1 cellular context compared by ENCODE assay signal in the genomic region with DNA sequence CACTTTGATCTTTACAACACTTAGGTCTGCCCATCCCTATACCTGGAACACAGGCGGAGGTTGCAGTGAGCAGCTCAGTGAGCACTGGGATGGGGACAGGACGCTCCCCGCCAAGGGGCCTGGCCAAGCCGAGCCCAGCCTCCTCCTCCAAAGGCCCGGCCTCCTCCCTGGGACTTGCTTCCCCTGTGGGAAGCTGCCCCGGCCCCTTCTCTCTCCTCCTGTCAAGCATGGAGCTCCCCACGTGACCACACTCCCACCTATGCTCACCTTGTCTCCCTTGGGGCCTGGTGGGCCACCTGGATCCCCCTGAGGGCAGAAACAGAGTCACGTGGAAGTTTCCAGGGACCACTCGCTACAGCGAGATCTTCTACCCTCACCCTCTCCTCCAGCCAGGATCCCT.
TF ChIP-seq lines count a peak whose summit lies in the region.

No MANE protein-coding gene starts in this region.

TF ChIP-seq in IMR-90, 13 proteins besides CTCF, POLR2A, EP300 and RAD21:
- TF ChIP-seq, protein P1, sequence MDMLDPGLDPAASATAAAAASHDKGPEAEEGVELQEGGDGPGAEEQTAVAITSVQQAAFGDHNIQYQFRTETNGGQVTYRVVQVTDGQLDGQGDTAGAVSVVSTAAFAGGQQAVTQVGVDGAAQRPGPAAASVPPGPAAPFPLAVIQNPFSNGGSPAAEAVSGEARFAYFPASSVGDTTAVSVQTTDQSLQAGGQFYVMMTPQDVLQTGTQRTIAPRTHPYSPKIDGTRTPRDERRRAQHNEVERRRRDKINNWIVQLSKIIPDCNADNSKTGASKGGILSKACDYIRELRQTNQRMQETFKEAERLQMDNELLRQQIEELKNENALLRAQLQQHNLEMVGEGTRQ (IDR thresholded peaks at IDR 0.05; ENCODE audit: low read depth, low read length), result no peak
- TF ChIP-seq, protein P2, sequence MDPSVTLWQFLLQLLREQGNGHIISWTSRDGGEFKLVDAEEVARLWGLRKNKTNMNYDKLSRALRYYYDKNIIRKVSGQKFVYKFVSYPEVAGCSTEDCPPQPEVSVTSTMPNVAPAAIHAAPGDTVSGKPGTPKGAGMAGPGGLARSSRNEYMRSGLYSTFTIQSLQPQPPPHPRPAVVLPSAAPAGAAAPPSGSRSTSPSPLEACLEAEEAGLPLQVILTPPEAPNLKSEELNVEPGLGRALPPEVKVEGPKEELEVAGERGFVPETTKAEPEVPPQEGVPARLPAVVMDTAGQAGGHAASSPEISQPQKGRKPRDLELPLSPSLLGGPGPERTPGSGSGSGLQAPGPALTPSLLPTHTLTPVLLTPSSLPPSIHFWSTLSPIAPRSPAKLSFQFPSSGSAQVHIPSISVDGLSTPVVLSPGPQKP (IDR thresholded peaks at IDR 0.05; ENCODE audit: borderline replicate concordance, low read depth, low read length), result no peak
- no peak for TF ChIP-seq SMC3 (IDR thresholded peaks at IDR 0.05; ENCODE audit: low read depth, low read length)
- no peak for TF ChIP-seq NFE2L2 (IDR thresholded peaks at IDR 0.05; ENCODE audit: low read depth, low read length)
- no peak for TF ChIP-seq CEBPB (IDR thresholded peaks at IDR 0.05; ENCODE audit: low read depth, low read length)
- no peak for TF ChIP-seq CHD1 (IDR thresholded peaks at IDR 0.05; ENCODE audit: low read depth, low read length)
